Comparison of ENCODE assay signal across 8 cellular contexts in genomic region chr17:17476865-17477467, GRCh38. TPM values are rescaled to one million over a fixed set of nuclear protein-coding genes. Genes with fewer than 3 reads are reported as not detected.
DNase-seq lines count a peak whose midpoint lies in the region; ATAC-seq and TF ChIP-seq lines count a peak whose summit lies in the region.

TSS of gene MED9 (plus strand) at chr17:17477000. CDS start at chr17:17477042, 42 bp downstream.

- H2AK5ac ChIP-seq in trophoblast cell (ENCODE audit: low read length): peak within 1 kb of the TSS; percentile 1

- H3K36me3 ChIP-seq in trophoblast cell (ENCODE audit: control insufficient read depth in 1 of 2, insufficient read depth in 2 of 2, low read length in 2 of 2): no peaks in the 10 kb centered on the region
- peaks cover 0 to 8% (median 4%) of the 10 kb centered on the region in 3 donors for H3K36me3 ChIP-seq in tibial artery

- H3K4me1 ChIP-seq in trophoblast cell (ENCODE audit: control insufficient read depth in 1 of 2, insufficient read depth in 2 of 2, low read length in 2 of 2): peaks cover 2 to 3% of the 10 kb centered on the region in 2 experiments
- H3K4me1 ChIP-seq in tibial artery: peaks cover 0 to 30% (median 20%) of the 10 kb centered on the region in 4 donors

- H3K4me2 ChIP-seq in trophoblast cell (ENCODE audit: low read length): peak within 1 kb of the TSS; percentile 74

- H3K79me2 ChIP-seq in trophoblast cell (ENCODE audit: control insufficient read depth, insufficient read depth, low read length, poor library complexity): peaks cover 3% of the 10 kb centered on the region

- H3K4me3 ChIP-seq in trophoblast cell (ENCODE audit: low read depth, low read length) (peak within 1 kb of the TSS; percentile 100), tibial artery (peak within 1 kb of the TSS; percentile 78 to 97)

- H3K18ac ChIP-seq in trophoblast cell (ENCODE audit: low read length): peak within 1 kb of the TSS; percentile 32

- intact Hi-C loops in cardiac septum (cut with DNase I) (loop anchor here (5.0 kb wide), 1 partner anchor 90 kb away; no protein-coding TSS in a partner anchor), tibial artery (cut with DNase I; ENCODE audit: low total_unique reads) (no loop called here)

- peak within 1 kb of the TSS; percentile 12 for H2BK120ac ChIP-seq in trophoblast cell (ENCODE audit: insufficient read depth, low read length, poor library complexity)

- H3K9me3 ChIP-seq in trophoblast cell (ENCODE audit: insufficient read depth, low read depth, low read length) (peaks cover 2% of the 10 kb centered on the region), tibial artery (no peaks in the 10 kb centered on the region)

- H3K27ac ChIP-seq in adipose tissue (ENCODE audit: low read depth, low read length) (peak within 1 kb of the TSS; percentile 86), trophoblast cell (ENCODE audit: low read depth, low read length) (peak within 1 kb of the TSS; percentile 4), tibial artery (peak within 1 kb of the TSS; percentile 84 to 94)

- H3K9ac ChIP-seq in trophoblast cell (ENCODE audit: low read length): peak within 1 kb of the TSS; percentile 99

- H4K91ac ChIP-seq in trophoblast cell (ENCODE audit: low read depth, low read length): peak within 1 kb of the TSS; percentile 29

- TF ChIP-seq CTCF in tibial artery (IDR thresholded peaks at IDR 0.05): peak in 1 of 2 experiments; percentile 15

- H4K12ac ChIP-seq in trophoblast cell (ENCODE audit: low read depth, low read length): peak within 1 kb of the TSS; percentile 32

- peaks cover 4% of the 10 kb centered on the region for H3K79me1 ChIP-seq in trophoblast cell (ENCODE audit: low read length)

- DNase-seq in G401 (ENCODE audit: low spot score): peak; percentile 91
- DNase-seq in NCI-H1436 (lab: John Stamatoyannopoulos, UW): peak; percentile 96
- peak; percentile 89 to 94 (median 93) for DNase-seq in T-helper 1 cell
- peak; percentile 95 for DNase-seq in cardiac septum (ENCODE audit: low spot score)
- peak; percentile 90 to 97 for DNase-seq in trophoblast cell
- DNase-seq in tibial artery: peak; percentile 90 to 94

- in situ Hi-C loops in G401 (cut with HindIII; ENCODE audit: low sequenced_read_pairs): no loop called here

- WGBS in adipose tissue, 3 donors: 0% methylated on average over 35 to 47 of the region's 47 CpGs
- no CpG with 5 or more reads among the region's 47 CpGs for WGBS in trophoblast cell (ENCODE audit: extremely low coverage, insufficient coverage, insufficient read length)

- peak within 1 kb of the TSS; percentile 35 for H3K14ac ChIP-seq in trophoblast cell (ENCODE audit: low read length)

- no peak within 1 kb of the TSS for H3K23ac ChIP-seq in trophoblast cell (ENCODE audit: low read length)

- H3K4ac ChIP-seq in trophoblast cell (ENCODE audit: low read depth, low read length): peak within 1 kb of the TSS; percentile 11

- peak; percentile 83 for ATAC-seq in HG02610 (IDR thresholded peaks at IDR 0.05; ENCODE audit: unreplicated experiment)

- H3K27me3 ChIP-seq in trophoblast cell (ENCODE audit: insufficient read depth, low read length) (no peaks in the 10 kb centered on the region), tibial artery (no peaks in the 10 kb centered on the region)

- H4K8ac ChIP-seq in trophoblast cell (ENCODE audit: low read depth, low read length): peak within 1 kb of the TSS; percentile 82

- peak within 1 kb of the TSS; percentile 41 for H2AFZ ChIP-seq in trophoblast cell (ENCODE audit: insufficient read depth, low read length, poor library complexity)

- H2BK5ac ChIP-seq in trophoblast cell (ENCODE audit: low read depth, low read length, poor library complexity): no peak within 1 kb of the TSS

- no peak within 1 kb of the TSS for H2BK12ac ChIP-seq in trophoblast cell (ENCODE audit: low read length)

RNA-seq across cellular contexts. Expression of gene MED9, which starts in this region (rescaled TPM):
- 16.4 and 21.1 TPM in 2 replicates for total RNA-seq in G401 (2014; rRNA removed; shearing (Covaris generic))
- 10 to 100 TPM in 1 of 3 donors, 1 to 10 TPM in 2; 7.4 to 13.8 (median 9.4) TPM for polyA plus RNA-seq in adipose tissue
- 30.5 TPM for total RNA-seq in cardiac septum
- 10.0 and 10.1 TPM in 2 replicates for polyA plus RNA-seq in trophoblast cell (2013)

Comparison
In these comparisons a context has a peak if more than half of its experiments do, and no peak if none do; other contexts are left out.
1. Peak in every context shown above with its lines: DNase-seq, ATAC-seq, H3K4me3 ChIP-seq and H3K27ac ChIP-seq.
2. H3K27ac ChIP-seq: peak in every context shown above with its lines; median percentile 89 in tibial artery; 86 in adipose tissue; 4 in trophoblast cell.